ENCODE assay signal across 8 cellular contexts in the genomic region with DNA sequence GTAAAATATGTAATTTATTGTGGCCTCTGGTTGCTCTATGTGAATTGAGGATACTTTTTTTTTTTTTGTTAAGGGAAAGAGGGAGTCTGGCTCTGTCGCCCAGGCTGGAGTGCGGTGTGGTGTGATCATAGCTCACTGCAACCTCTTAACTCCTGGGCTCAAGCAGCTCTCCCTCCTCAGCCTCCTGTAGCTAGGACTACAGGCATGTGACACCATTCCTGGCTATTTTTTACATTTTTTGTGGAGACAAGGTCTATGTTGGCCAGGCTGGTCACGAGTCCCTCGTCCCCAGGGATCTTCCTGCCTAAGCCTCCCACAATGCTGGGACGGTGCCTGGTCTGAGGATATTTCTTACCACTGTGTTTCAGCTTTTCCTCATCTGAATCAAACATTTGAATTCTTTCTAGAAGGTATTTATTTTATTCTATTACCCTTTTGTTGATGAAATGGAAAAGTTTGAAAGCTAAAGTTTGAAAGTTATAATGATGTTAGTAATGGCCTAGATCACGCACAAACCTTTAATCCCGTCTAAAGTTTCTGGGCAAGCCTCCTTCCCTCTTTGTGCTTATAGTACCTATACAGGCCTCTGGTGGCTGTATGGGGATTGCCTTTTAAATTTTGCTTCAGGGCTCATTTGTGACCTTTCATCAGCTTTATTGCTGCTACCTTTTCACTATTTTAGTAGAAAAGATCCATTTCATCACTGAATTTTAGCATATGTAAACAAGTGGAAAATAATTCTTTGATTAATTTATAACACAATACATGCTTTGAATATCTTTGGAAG. TPM values are rescaled to one million over a fixed set of nuclear protein-coding genes. Genes with fewer than 3 reads are reported as not detected.
DNase-seq lines count a peak whose midpoint lies in the region; ATAC-seq and TF ChIP-seq lines count a peak whose summit lies in the region.

No MANE protein-coding gene starts in this region.

- peak overlapping the region; percentile 67 for H3K4me3 ChIP-seq in trophoblast cell (ENCODE audit: low read depth, low read length)

- H3K36me3 Mint-ChIP-seq in activated naive CD8-positive, alpha-beta T cell: peaks cover 6% of the 10 kb centered on the region

- no peak overlapping the region for H4K8ac ChIP-seq in trophoblast cell (ENCODE audit: low read depth, low read length)

- H4K91ac ChIP-seq in trophoblast cell (ENCODE audit: low read depth, low read length): no peak overlapping the region

- H2AK5ac ChIP-seq in trophoblast cell (ENCODE audit: low read length): no peak overlapping the region

- no peak overlapping the region for H3K18ac ChIP-seq in trophoblast cell (ENCODE audit: low read length)

- H3K4me1 ChIP-seq in trophoblast cell (ENCODE audit: control insufficient read depth in 1 of 2, insufficient read depth in 2 of 2, low read length in 2 of 2): peaks cover 0 to 7% of the 10 kb centered on the region in 2 experiments

- peaks cover 11% of the 10 kb centered on the region for H3K79me1 ChIP-seq in trophoblast cell (ENCODE audit: low read length)

- no peaks in the 10 kb centered on the region for H3K9me3 Mint-ChIP-seq in activated naive CD8-positive, alpha-beta T cell (ENCODE audit: low read depth)

- H3K9me3 ChIP-seq in trophoblast cell (ENCODE audit: insufficient read depth, low read depth, low read length): no peaks in the 10 kb centered on the region

- no peak overlapping the region for H2BK12ac ChIP-seq in trophoblast cell (ENCODE audit: low read length)

- H4K12ac ChIP-seq in trophoblast cell (ENCODE audit: low read depth, low read length): no peak overlapping the region

- peak overlapping the region; percentile 85 for H3K4ac ChIP-seq in trophoblast cell (ENCODE audit: low read depth, low read length)

- H2BK5ac ChIP-seq in trophoblast cell (ENCODE audit: low read depth, low read length, poor library complexity): no peak overlapping the region

- H2AFZ ChIP-seq in trophoblast cell (ENCODE audit: insufficient read depth, low read length, poor library complexity): no peak overlapping the region

- peak overlapping the region; percentile 77 for H3K27ac Mint-ChIP-seq in activated naive CD8-positive, alpha-beta T cell

- peak overlapping the region; percentile 79 for H3K4me2 ChIP-seq in trophoblast cell (ENCODE audit: low read length)

- H3K23ac ChIP-seq in trophoblast cell (ENCODE audit: low read length): peak overlapping the region; percentile 60

- peaks cover 0 to 2% of the 10 kb centered on the region in 2 experiments for H3K36me3 ChIP-seq in trophoblast cell (ENCODE audit: control insufficient read depth in 1 of 2, insufficient read depth in 2 of 2, low read length in 2 of 2)

- H2BK120ac ChIP-seq in trophoblast cell (ENCODE audit: insufficient read depth, low read length, poor library complexity): no peak overlapping the region

- TF ChIP-seq CTCF in LNCAP (IDR thresholded peaks at IDR 0.05): peak; percentile 36

- peak overlapping the region; percentile 77 for H3K9ac ChIP-seq in trophoblast cell (ENCODE audit: low read length)

- no peaks in the 10 kb centered on the region for H3K27me3 Mint-ChIP-seq in activated naive CD8-positive, alpha-beta T cell

- no peaks in the 10 kb centered on the region for H3K27me3 ChIP-seq in trophoblast cell (ENCODE audit: insufficient read depth, low read length)

- peak overlapping the region; percentile 35 for H3K27ac ChIP-seq in trophoblast cell (ENCODE audit: low read depth, low read length)

- H3K79me2 ChIP-seq in trophoblast cell (ENCODE audit: control insufficient read depth, insufficient read depth, low read length, poor library complexity): peaks cover 13% of the 10 kb centered on the region

- WGBS in trophoblast cell (ENCODE audit: extremely low coverage, insufficient coverage, insufficient read length): no CpG with 5 or more reads among the region's 7 CpGs

- H3K4me3 Mint-ChIP-seq in activated naive CD8-positive, alpha-beta T cell: peak overlapping the region; percentile 100

- peaks cover 45% of the 10 kb centered on the region for H3K4me1 Mint-ChIP-seq in activated naive CD8-positive, alpha-beta T cell (ENCODE audit: low read depth)

- DNase-seq in ELR (ENCODE audit: low read depth) (peak; percentile 40), left cardiac atrium (peak; percentile 54), trophoblast cell (peak; percentile 27 to 55)
- no peak for DNase-seq in activated CD4-positive, CD25-positive, alpha-beta regulatory T cell treated with anti-CD3 and anti-CD28 coated beads, Interleukin-2, amount 50 U/mL, for 72 hours

- ATAC-seq in left cardiac atrium (peak in 1 of 2 donors; percentile 5), HG03045 (IDR thresholded peaks at IDR 0.05; ENCODE audit: unreplicated experiment) (no peak), HG02981 (IDR thresholded peaks at IDR 0.05; ENCODE audit: unreplicated experiment) (no peak)

- intact Hi-C loops in left cardiac atrium (cut with DNase I): loop anchor here in 1 of 2 donors (5.0 kb wide), 1 partner anchor 45 kb away; no protein-coding TSS in a partner anchor

- no peak overlapping the region for H3K14ac ChIP-seq in trophoblast cell (ENCODE audit: low read length)

RNA-seq across cellular contexts. Expression of a gene that starts 2.0 kb away (rescaled TPM):
- total RNA-seq in left cardiac atrium: 10 to 100 TPM; 22.2 to 42.2 TPM
- polyA plus RNA-seq in trophoblast cell (2013): 271 and 280 TPM in 2 replicates

RNA-seq across cellular contexts. Expression of a gene that starts 28.5 kb away (rescaled TPM):
- total RNA-seq in left cardiac atrium: 1 to 10 TPM in 1 of 2 donors, under 1 TPM in 1; 0.84 to 1.3 TPM
- polyA plus RNA-seq in trophoblast cell (2013): 1.5 and 1.7 TPM in 2 replicates
